ENCODE assay signal across 29 cellular contexts in the genomic region with DNA sequence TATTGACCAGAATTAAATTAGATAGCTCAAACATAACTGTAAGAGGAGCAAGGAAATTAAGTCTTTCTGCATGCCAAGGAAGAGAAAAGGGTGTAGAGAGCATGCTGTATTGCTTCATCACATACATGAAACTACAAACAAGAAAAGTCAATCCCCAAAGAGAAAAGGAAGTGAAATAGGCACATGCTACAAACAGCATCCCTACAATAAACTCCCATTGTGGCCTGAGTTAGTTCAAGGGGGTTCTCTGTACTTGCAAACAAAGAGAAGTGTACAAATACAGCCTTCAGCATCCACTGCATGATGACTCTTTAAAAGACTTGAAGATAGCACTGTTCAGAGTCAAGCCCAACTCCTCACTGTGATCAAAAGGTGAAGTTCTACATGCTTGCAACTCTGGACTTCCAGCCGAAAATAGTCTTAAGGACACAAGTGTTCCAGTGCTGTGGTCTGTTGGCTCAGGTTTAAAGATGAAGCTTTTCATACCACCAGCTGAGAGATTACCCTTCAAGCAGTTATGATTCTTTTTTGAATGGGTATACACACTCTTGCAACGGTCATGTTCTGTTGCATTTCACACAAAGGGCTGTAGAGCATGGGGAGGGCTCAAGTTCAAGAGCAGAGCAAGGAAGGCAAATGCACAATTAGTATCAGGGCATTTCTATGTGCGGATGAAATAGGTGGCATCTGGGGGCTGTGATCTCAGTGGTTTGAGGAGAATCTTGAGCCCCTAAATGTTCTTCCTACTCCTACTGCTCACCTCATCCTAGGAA.
DNase-seq lines count a peak whose midpoint lies in the region; ATAC-seq and TF ChIP-seq lines count a peak whose summit lies in the region.
"Had no signal": no experiment of that assay in that cellular context is flagged by ENCODE, and none has a peak within 500 bp of the region (broad histone marks: within the 10 kb centered on the region; RNA-seq: fewer than 3 reads in every experiment).

No MANE protein-coding gene starts in this region.

- H3K4me1 ChIP-seq in DND-41 (ENCODE audit: insufficient read depth, low read length) (no peaks in the 10 kb centered on the region), esophagus muscularis mucosa (peaks cover 0 to 6% (median 3%) of the 10 kb centered on the region in 4 donors), thyroid gland (no peaks in the 10 kb centered on the region), smooth muscle cell (ENCODE audit: low read depth) (no peaks in the 10 kb centered on the region), psoas muscle (no peaks in the 10 kb centered on the region)
- H3K4me1 ChIP-seq: esophagus squamous epithelium, foreskin keratinocyte, heart right ventricle, right lobe of liver, tibial nerve had no signal

- H3F3A ChIP-seq in smooth muscle cell (ENCODE audit: low read depth): no peaks in the 10 kb centered on the region

- H3K27ac ChIP-seq in DND-41 (ENCODE audit: low read length): no peak overlapping the region
- no peak overlapping the region for H3K27ac ChIP-seq in esophagus muscularis mucosa (replicated peaks in 1 of 4)
- no peak overlapping the region for H3K27ac ChIP-seq in thyroid gland
- H3K27ac ChIP-seq in smooth muscle cell (ENCODE audit: low read depth): no peak overlapping the region
- no peak overlapping the region for H3K27ac ChIP-seq in psoas muscle
- H3K27ac ChIP-seq: brain microvascular endothelial cell, esophagus squamous epithelium, foreskin keratinocyte, GM23248, heart right ventricle, right lobe of liver, tibial nerve had no signal

- no peaks in the 10 kb centered on the region for H3K79me2 ChIP-seq in DND-41 (ENCODE audit: insufficient read depth, low read length)
- no peaks in the 10 kb centered on the region for H3K79me2 ChIP-seq in smooth muscle cell (ENCODE audit: low read depth)

- no peaks in the 10 kb centered on the region for H3K27me3 ChIP-seq in DND-41 (ENCODE audit: insufficient read depth, low read length, poor library complexity)
- H3K27me3 ChIP-seq in esophagus muscularis mucosa: no peaks in the 10 kb centered on the region
- no peaks in the 10 kb centered on the region for H3K27me3 ChIP-seq in thyroid gland
- H3K27me3 ChIP-seq in smooth muscle cell (ENCODE audit: low read depth): no peaks in the 10 kb centered on the region
- H3K27me3 ChIP-seq in psoas muscle (ENCODE audit: insufficient read depth in 3 of 3, low read length in 2 of 3): no peaks in the 10 kb centered on the region
- H3K27me3 ChIP-seq: brain microvascular endothelial cell, esophagus squamous epithelium, foreskin keratinocyte, heart right ventricle, right lobe of liver, tibial nerve had no signal

- H3K36me3 ChIP-seq in DND-41 (ENCODE audit: insufficient read depth, low read length) (no peaks in the 10 kb centered on the region), esophagus muscularis mucosa (no peaks in the 10 kb centered on the region), thyroid gland (no peaks in the 10 kb centered on the region), smooth muscle cell (ENCODE audit: low read depth) (no peaks in the 10 kb centered on the region), psoas muscle (ENCODE audit: insufficient read depth in 1 of 2, low read depth in 1 of 2) (no peaks in the 10 kb centered on the region)
- H3K36me3 ChIP-seq: brain microvascular endothelial cell, esophagus squamous epithelium, heart right ventricle, right lobe of liver, tibial nerve had no signal

- TF ChIP-seq POLR2A in esophagus muscularis mucosa (IDR thresholded peaks at IDR 0.05; ENCODE audit: low read depth): no peak
- TF ChIP-seq POLR2A in thyroid gland (IDR thresholded peaks at IDR 0.05): no peak

- H2AFZ ChIP-seq in DND-41 (ENCODE audit: low read depth, low read length) (peak overlapping the region; percentile 3; the same call in 1 of the 2 replicates), smooth muscle cell (ENCODE audit: low read depth) (no peak overlapping the region)
- H2AFZ ChIP-seq: GM23248 had no signal

- H3K4me2 ChIP-seq in DND-41 (ENCODE audit: insufficient read depth, low read length) (no peak overlapping the region), smooth muscle cell (no peak overlapping the region)

- intact Hi-C loops in esophagus muscularis mucosa (cut with DNase I): no loop called here
- intact Hi-C loops in thyroid gland (cut with DNase I): no loop called here
- intact Hi-C loops in psoas muscle (cut with DNase I): no loop called here

- TF ChIP-seq EP300 in esophagus muscularis mucosa (IDR thresholded peaks at IDR 0.05): no peak

- 89% methylated on average over 3 of the region's 3 CpGs for WGBS in esophagus muscularis mucosa
- 55 to 77% methylated on average over 3 of the region's 3 CpGs for WGBS in thyroid gland, 2 donors
- 88% methylated on average over 3 of the region's 3 CpGs for whole genome bisulfite sequencing in smooth muscle cell (ENCODE audit: low lambda C conversion rate)
- WGBS in psoas muscle, 3 donors: 69 to 89% (median 71%) methylated on average over 3 of the region's 3 CpGs

- H3K9me3 ChIP-seq in DND-41 (ENCODE audit: insufficient read depth, low read length, severe bottlenecking) (no peaks in the 10 kb centered on the region), esophagus muscularis mucosa (no peaks in the 10 kb centered on the region), thyroid gland (no peaks in the 10 kb centered on the region), smooth muscle cell (replicated peaks; ENCODE audit: low read depth) (no peaks in the 10 kb centered on the region), psoas muscle (no peaks in the 10 kb centered on the region)
- H3K9me3 ChIP-seq: esophagus squamous epithelium, heart right ventricle, right lobe of liver, tibial nerve had no signal

- H3K9ac ChIP-seq in DND-41 (ENCODE audit: low read depth, low read length): no peak overlapping the region
- no peak overlapping the region for H3K9ac ChIP-seq in smooth muscle cell (ENCODE audit: low read depth)
- H3K9ac ChIP-seq: GM23248 had no signal

- TF ChIP-seq CTCF in DND-41 (IDR thresholded peaks at IDR 0.05; ENCODE audit: borderline replicate concordance, extremely low read depth, low read length, poor library complexity, severe bottlenecking) (no peak), esophagus muscularis mucosa (IDR thresholded peaks at IDR 0.05) (no peak), thyroid gland (IDR thresholded peaks at IDR 0.05) (no peak), smooth muscle cell (IDR thresholded peaks at IDR 0.05; ENCODE audit: borderline replicate concordance, insufficient read depth, poor library complexity, severe bottlenecking) (no peak), psoas muscle (IDR thresholded peaks at IDR 0.05) (no peak)

- no peak overlapping the region for H3K4me3 ChIP-seq in DND-41 (ENCODE audit: low read depth in 1 of 2, low read length in 2 of 2)
- H3K4me3 ChIP-seq in esophagus muscularis mucosa: no peak overlapping the region
- no peak overlapping the region for H3K4me3 ChIP-seq in thyroid gland (replicated peaks in 1 of 3)
- no peak overlapping the region for H3K4me3 ChIP-seq in smooth muscle cell
- no peak overlapping the region for H3K4me3 ChIP-seq in psoas muscle
- H3K4me3 ChIP-seq: esophagus squamous epithelium, GM23248, heart right ventricle, K562, right lobe of liver, tibial nerve had no signal

- H4K20me1 ChIP-seq in DND-41 (ENCODE audit: insufficient read depth, low read length): no peaks in the 10 kb centered on the region
- H4K20me1 ChIP-seq in smooth muscle cell (ENCODE audit: low read depth): no peaks in the 10 kb centered on the region

- DNase-seq in DND-41 (no peak), esophagus muscularis mucosa (ENCODE audit: extremely low spot score) (peak; percentile 53), thyroid gland (no peak), smooth muscle cell (lab: John Stamatoyannopoulos, UW; ENCODE audit: unreplicated experiment) (no peak), psoas muscle (no peak)
- DNase-seq: activated CD4-positive, alpha-beta T cell treated with anti-CD3 and anti-CD28 coated beads, Interleukin-2, amount 50 U/mL, for 1 hour; activated effector memory CD4-positive, alpha-beta T cell treated with Interleukin-2 at 50 U/mL for 16 hours; activated T-cell treated with anti-CD3 and anti-CD28 coated beads, Interleukin-2, amount 50 U/mL, for 1 hour; amygdala; brain microvascular endothelial cell; cerebellar nuclear complex; esophagus squamous epithelium; foreskin keratinocyte; GM23248; heart right ventricle; kidney; naive thymus-derived CD8-positive, alpha-beta T cell; NCI-H345; NCI-H69; nucleus accumbens; right lobe of liver; stimulated activated CD8-positive, alpha-beta memory T cell treated with anti-CD3 and anti-CD28 coated beads, Interleukin-4, amount 100 ng/mL, for 48 hours; T1000 had no signal

- ATAC-seq in DND-41 (ENCODE audit: insufficient read depth, low read depth): no peak
- peak; percentile 33 for ATAC-seq in GM18867 (IDR thresholded peaks at IDR 0.05; ENCODE audit: unreplicated experiment)
- ATAC-seq in HG03354 (IDR thresholded peaks at IDR 0.05; ENCODE audit: poor library complexity, severe bottlenecking, unreplicated experiment): peak; percentile 23
- no peak for ATAC-seq in psoas muscle
- ATAC-seq in GM21619 (IDR thresholded peaks at IDR 0.05; ENCODE audit: unreplicated experiment): no peak
- ATAC-seq: activated naive CD4-positive, alpha-beta T cell treated with anti-CD3 and anti-CD28 coated beads, Interleukin-2, amount 50 U/mL, for 72 hours; foreskin keratinocyte; K562; naive thymus-derived CD8-positive, alpha-beta T cell; right lobe of liver had no signal

Comparison
In these comparisons a context has a peak if more than half of its experiments do, and no peak if none do; other contexts are left out.
1. ATAC-seq: peak in GM18867 (single experiment) and HG03354 (single experiment); none in DND-41 (single experiment), psoas muscle (0 of 4) and GM21619 (single experiment).